Comparison of ENCODE assay signal across 8 cellular contexts in the genomic region with DNA sequence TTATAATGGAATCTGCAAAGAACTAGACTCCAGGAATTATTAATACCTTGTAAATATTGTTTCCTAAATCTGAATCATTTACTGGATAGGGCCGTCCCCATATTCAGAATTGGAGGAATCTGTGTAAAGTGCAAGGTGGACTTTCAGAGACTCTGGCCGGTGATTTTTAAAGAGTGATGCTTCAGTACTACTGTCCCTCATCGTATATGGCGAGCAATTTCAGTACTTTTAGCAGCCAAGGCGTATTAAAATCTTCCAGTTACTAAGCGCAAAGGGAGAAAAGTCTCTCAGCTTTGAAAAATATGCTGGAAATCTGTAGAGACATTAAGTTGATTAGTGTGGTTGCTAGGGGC. TPM values are rescaled to one million over a fixed set of nuclear protein-coding genes. Genes with fewer than 3 reads are reported as not detected.
DNase-seq lines count a peak whose midpoint lies in the region; ATAC-seq and TF ChIP-seq lines count a peak whose summit lies in the region.

No MANE protein-coding gene starts in this region.

- H3K4me3 ChIP-seq in astrocyte of the cerebellum (ENCODE audit: low read depth, low read length) (peak overlapping the region; percentile 77), lower leg skin (ENCODE audit: low read depth, poor library complexity, severe bottlenecking) (peak overlapping the region; percentile 46), upper lobe of right lung (peak overlapping the region; percentile 94)

- DNase-seq in astrocyte of the cerebellum (ENCODE audit: low read depth) = no peak
- no peak for DNase-seq in lower leg skin (ENCODE audit: low spot score in 2 of 2)
- no peak for DNase-seq in upper lobe of right lung
- no peak for DNase-seq in NK-92 treated with Interleukin-12 subunit alpha and Interleukin-12 subunit beta, amount 100 ng/mL, for 24 hours (lab: John Stamatoyannopoulos, UW)
- DNase-seq in RKO (ENCODE audit: low spot score) = no peak

- TF ChIP-seq CTCF in astrocyte of the cerebellum (IDR thresholded peaks at IDR 0.05; ENCODE audit: low read depth, low read length, missing control alignments) (no peak), lower leg skin (IDR thresholded peaks at IDR 0.05) (no peak), upper lobe of right lung (IDR thresholded peaks at IDR 0.05) (no peak)

- no peaks in the 10 kb centered on the region for H3K27me3 ChIP-seq in upper lobe of right lung

- H3K9me3 ChIP-seq in upper lobe of right lung = no peaks in the 10 kb centered on the region

- H3K36me3 ChIP-seq in upper lobe of right lung = peaks cover 19% of the 10 kb centered on the region

- in situ Hi-C loops in astrocyte of the cerebellum (cut with HindIII; ENCODE audit: low sequenced_read_pairs) = no loop called here

- intact Hi-C loops in lower leg skin (cut with DNase I; ENCODE audit: low total_unique reads) = no loop called here
- intact Hi-C loops in upper lobe of right lung (cut with DNase I) = no loop called here

- ATAC-seq in GM18511 (IDR thresholded peaks at IDR 0.05; ENCODE audit: unreplicated experiment) (peak; percentile 35), HG03280 (IDR thresholded peaks at IDR 0.05; ENCODE audit: unreplicated experiment) (peak; percentile 7), upper lobe of right lung (no peak), HG03520 (IDR thresholded peaks at IDR 0.05; ENCODE audit: unreplicated experiment) (no peak)

- peak overlapping the region; percentile 90 for H3K27ac ChIP-seq in upper lobe of right lung

- TF ChIP-seq POLR2A in lower leg skin (IDR thresholded peaks at IDR 0.05) = no peak

- H3K4me1 ChIP-seq in upper lobe of right lung = peaks cover 10% of the 10 kb centered on the region

- WGBS in lower leg skin, 2 donors = 3 to 6% methylated on average over 6 of the region's 6 CpGs

RNA-seq across cellular contexts. Expression of gene SMIM26, which starts 0.5 kb away (rescaled TPM):
- total RNA-seq in lower leg skin (100 to 1,000 TPM in 2 of 4 donors, 10 to 100 TPM in 2; 83.1 to 164 (median 112) TPM), upper lobe of right lung (59.5 TPM)

RNA-seq across cellular contexts. Expression of gene DTD1, which starts 20.1 kb away (rescaled TPM):
- total RNA-seq in lower leg skin (10 to 100 TPM; 21.7 to 41.8 (median 39.8) TPM), upper lobe of right lung (19.9 TPM)

RNA-seq across cellular contexts. Expression of gene SEC23B, which starts 60.0 kb away (rescaled TPM):
- total RNA-seq in lower leg skin = 10 to 100 TPM; 32.5 to 43.9 (median 41.3) TPM
- 62.9 TPM for total RNA-seq in upper lobe of right lung

Comparison
In these comparisons a context has a peak if more than half of its experiments do, and no peak if none do; other contexts are left out.
1. ATAC-seq: peak in GM18511 (single experiment) and HG03280 (single experiment); none in upper lobe of right lung (single experiment) and HG03520 (single experiment).
2. Peak in every context shown above with its lines, with median percentiles within 50 percentile points of each other: H3K4me3 ChIP-seq.